ENCODE assay signal across 8 cellular contexts in the genomic region with DNA sequence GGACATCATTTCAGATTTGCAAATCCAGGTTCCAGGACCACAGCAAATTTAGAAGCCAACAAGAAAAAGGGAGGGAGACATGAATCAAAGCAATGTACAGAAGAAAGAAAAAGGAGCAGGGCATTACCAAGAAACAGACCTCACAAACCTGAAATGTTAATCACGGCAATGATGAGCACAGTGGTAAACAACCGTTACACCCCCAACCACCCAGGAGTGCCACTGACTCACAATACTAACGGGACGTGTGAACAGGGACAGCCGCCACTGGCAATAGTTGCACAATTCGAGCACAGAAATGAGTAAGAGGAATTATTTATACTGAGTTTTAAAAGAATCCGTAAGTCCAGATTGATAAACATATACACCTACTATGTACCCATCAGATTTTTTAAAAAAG. TPM values are rescaled to one million over a fixed set of nuclear protein-coding genes. Genes with fewer than 3 reads are reported as not detected.
DNase-seq lines count a peak whose midpoint lies in the region; ATAC-seq and TF ChIP-seq lines count a peak whose summit lies in the region.

No MANE protein-coding gene starts in this region.

- H3K9me3 Mint-ChIP-seq in CD4-positive, CD25-positive, alpha-beta regulatory T cell = no peaks in the 10 kb centered on the region
- no peaks in the 10 kb centered on the region for H3K9me3 Mint-ChIP-seq in nephron progenitor cell

- peaks cover 18 to 84% (median 60%) of the 10 kb centered on the region in 4 donors for H3K4me1 Mint-ChIP-seq in CD4-positive, CD25-positive, alpha-beta regulatory T cell
- H3K4me1 Mint-ChIP-seq in nephron progenitor cell = peaks cover 30% of the 10 kb centered on the region

- no peak overlapping the region for H3K4me3 ChIP-seq in CD4-positive, CD25-positive, alpha-beta regulatory T cell (ENCODE audit: low read depth, low read length)

- TF ChIP-seq CTCF in nephron progenitor cell (IDR thresholded peaks at IDR 0.05) = no peak

- no peaks in the 10 kb centered on the region for H3K9me3 ChIP-seq in CD4-positive, CD25-positive, alpha-beta regulatory T cell (ENCODE audit: control insufficient read depth in 2 of 2, low read length in 2 of 2)

- peaks cover 53% of the 10 kb centered on the region for H3K4me1 ChIP-seq in CD4-positive, CD25-positive, alpha-beta regulatory T cell (ENCODE audit: control insufficient read depth, insufficient read depth, low read length, poor library complexity, severe bottlenecking)

- ATAC-seq in CD4-positive, CD25-positive, alpha-beta regulatory T cell (ENCODE audit: low read depth in 2 of 2) = peak in 1 of 2 donors; percentile 40
- ATAC-seq in GM21381 (IDR thresholded peaks at IDR 0.05; ENCODE audit: unreplicated experiment) (no peak), HG03460 (IDR thresholded peaks at IDR 0.05; ENCODE audit: unreplicated experiment) (no peak)

- no peaks in the 10 kb centered on the region for H3K27me3 Mint-ChIP-seq in CD4-positive, CD25-positive, alpha-beta regulatory T cell
- no peaks in the 10 kb centered on the region for H3K27me3 Mint-ChIP-seq in nephron progenitor cell (ENCODE audit: low read depth, poor library complexity)

- H3K36me3 Mint-ChIP-seq in CD4-positive, CD25-positive, alpha-beta regulatory T cell = peaks cover 13% of the 10 kb centered on the region
- peaks cover 72% of the 10 kb centered on the region for H3K36me3 Mint-ChIP-seq in nephron progenitor cell (ENCODE audit: low read depth)

- H3K4me3 Mint-ChIP-seq in CD4-positive, CD25-positive, alpha-beta regulatory T cell = no peak overlapping the region
- no peak overlapping the region for H3K4me3 Mint-ChIP-seq in nephron progenitor cell

- no peak overlapping the region for H3K27ac ChIP-seq in CD4-positive, CD25-positive, alpha-beta regulatory T cell (ENCODE audit: insufficient read depth, low read length, poor library complexity, severe bottlenecking)

- peak in 1 of 3 donors; percentile 34 for DNase-seq in CD4-positive, CD25-positive, alpha-beta regulatory T cell
- peak; percentile 46 for DNase-seq in RPMI7951 (ENCODE audit: low read depth)
- DNase-seq in dermis blood vessel endothelial cell = peak; percentile 44
- no peak for DNase-seq in nephron progenitor cell
- DNase-seq in HT-29 (ENCODE audit: low spot score) = no peak
- no peak for DNase-seq in DMS79 treated with DMSO at 0.1 percent for 48 hours (lab: John Stamatoyannopoulos, UW)

- peaks cover 44% of the 10 kb centered on the region for H3K36me3 ChIP-seq in CD4-positive, CD25-positive, alpha-beta regulatory T cell (ENCODE audit: control insufficient read depth, insufficient read depth, low read length)

- H3K27ac Mint-ChIP-seq in CD4-positive, CD25-positive, alpha-beta regulatory T cell = peak overlapping the region; percentile 21 to 80 (median 67)
- peak overlapping the region; percentile 94 for H3K27ac Mint-ChIP-seq in nephron progenitor cell

- no peaks in the 10 kb centered on the region for H3K27me3 ChIP-seq in CD4-positive, CD25-positive, alpha-beta regulatory T cell (ENCODE audit: control insufficient read depth, insufficient read depth, low read length)

RNA-seq across cellular contexts. Expression of gene USP22, which starts 13.8 kb away (rescaled TPM):
- total RNA-seq in CD4-positive, CD25-positive, alpha-beta regulatory T cell = 152 TPM
- 10 to 100 TPM; 32.1 to 39.8 (median 37.9) TPM for polyA plus RNA-seq in CD4-positive, CD25-positive, alpha-beta regulatory T cell
- 133 and 152 TPM in 2 replicates for total RNA-seq in RPMI7951 (2014; rRNA removed; shearing (Covaris generic))
- 342 TPM in 2 replicates for total RNA-seq in dermis blood vessel endothelial cell
- total RNA-seq in HT-29 (2014; rRNA removed; shearing (Covaris generic)) = 94.3 and 110 TPM in 2 replicates

Comparison
In these comparisons a context has a peak if more than half of its experiments do, and no peak if none do; other contexts are left out.
1. DNase-seq: peak in RPMI7951 (single experiment) and dermis blood vessel endothelial cell (single experiment); none in nephron progenitor cell (single experiment), HT-29 (single experiment) and DMS79 treated with DMSO at 0.1 percent for 48 hours (single experiment).